16 cellular contexts compared by ENCODE assay signal in genomic region chr17:59858167-59858790, GRCh38. TPM values are rescaled to one million over a fixed set of nuclear protein-coding genes. Genes with fewer than 3 reads are reported as not detected.
DNase-seq lines count a peak whose midpoint lies in the region; ATAC-seq, FAIRE-seq and TF ChIP-seq lines count a peak whose summit lies in the region.
"Had no signal": no experiment of that assay in that cellular context is flagged by ENCODE, and none has a peak within 500 bp of the region (broad histone marks: within the 10 kb centered on the region; RNA-seq: fewer than 3 reads in every experiment).

No MANE protein-coding gene starts in this region.

- H3K9me3 ChIP-seq in HepG2 (ENCODE audit: low read length), result no peaks in the 10 kb centered on the region
- H3K9me3 ChIP-seq in right lobe of liver, result no peaks in the 10 kb centered on the region
- no peaks in the 10 kb centered on the region for H3K9me3 ChIP-seq in esophagus muscularis mucosa

- H3K27me3 Mint-ChIP-seq in type B pancreatic cell, result no peaks in the 10 kb centered on the region
- H3K27me3 Mint-ChIP-seq: activated T-helper 17 cell treated with anti-CD3 and anti-CD28 coated beads, Interleukin-2, amount 50 U/mL, for 72 hours had no signal

- H3K9ac ChIP-seq in HepG2 (ENCODE audit: insufficient read depth, low read depth, low read length), result no peak overlapping the region

- DNase-seq in HepG2 (ENCODE audit: low spot score) (no peak), right lobe of liver (no peak), fibroblast of peridontal ligament (ENCODE audit: extremely low read depth) (peak; percentile 69), type B pancreatic cell (ENCODE audit: extremely low spot score, unreplicated experiment) (no peak), esophagus muscularis mucosa (ENCODE audit: extremely low spot score) (no peak), erythroblast (lab: John Stamatoyannopoulos, UW) (no peak), ecto neural progenitor cell (ENCODE audit: low spot score) (no peak)
- DNase-seq: activated CD8-positive, alpha-beta T cell treated with anti-CD3 and anti-CD28 coated beads, Interleukin-2, amount 10 ng/mL, durations not matched to agents 7 days and 5 days; anterior cingulate cortex; endodermal cell; foreskin melanocyte; NCI-H146; stimulated activated naive CD8-positive, alpha-beta T cell treated with anti-CD3 and anti-CD28 coated beads, Interleukin-15, Interleukin-2, amounts not matched to agents 100 U/mL and 50 U/mL, for 24 hours had no signal

- no peak overlapping the region for H3K4me3 Mint-ChIP-seq in type B pancreatic cell
- H3K4me3 Mint-ChIP-seq: activated CD8-positive, alpha-beta T cell treated with anti-CD3 and anti-CD28 coated beads, Interleukin-2, amount 10 ng/mL, durations not matched to agents 7 days and 5 days; activated T-helper 17 cell treated with anti-CD3 and anti-CD28 coated beads, Interleukin-2, amount 50 U/mL, for 72 hours; endodermal cell had no signal

- peaks cover 66% of the 10 kb centered on the region for H3K4me1 ChIP-seq in HepG2 (ENCODE audit: insufficient read depth, low read length)
- peaks cover 0 to 7% (median 0%) of the 10 kb centered on the region in 4 donors for H3K4me1 ChIP-seq in right lobe of liver
- H3K4me1 ChIP-seq in esophagus muscularis mucosa, result peaks cover under 1 to 19% (median 12%) of the 10 kb centered on the region in 4 donors

- no peak overlapping the region for H3K4me2 ChIP-seq in HepG2 (ENCODE audit: low read depth, low read length)

- CTCF ChIA-PET in HepG2 (lab: Yijun Ruan, JAX; ENCODE audit: low intra/inter-chr PET ratio, low total read pairs), result interaction anchor here (1.6 to 2.5 kb wide), 2 partner anchors 104 to 111 kb away, joined by 30 to 39 read pairs; no protein-coding TSS in a partner anchor

- peaks cover 2% of the 10 kb centered on the region for H3K79me2 ChIP-seq in HepG2 (ENCODE audit: insufficient read depth, low read length)

- no peak overlapping the region for H2AFZ ChIP-seq in HepG2 (ENCODE audit: low read length)

- H3K4me1 Mint-ChIP-seq in type B pancreatic cell (ENCODE audit: unreplicated experiment), result peaks cover 26% of the 10 kb centered on the region

- H3K27ac Mint-ChIP-seq in type B pancreatic cell, result peak overlapping the region; percentile 43
- H3K27ac Mint-ChIP-seq: activated CD8-positive, alpha-beta T cell treated with anti-CD3 and anti-CD28 coated beads, Interleukin-2, amount 10 ng/mL, durations not matched to agents 7 days and 5 days; activated T-helper 17 cell treated with anti-CD3 and anti-CD28 coated beads, Interleukin-2, amount 50 U/mL, for 72 hours; endodermal cell had no signal

- no peak for ATAC-seq in HepG2
- ATAC-seq in right lobe of liver, result no peak
- ATAC-seq in SK-N-SH treated with all-trans-retinoic acid at 6 μM for 48 hours, result peak; percentile 68
- ATAC-seq: activated T-helper 17 cell treated with anti-CD3 and anti-CD28 coated beads, Interleukin-2, amount 50 U/mL, for 72 hours; stimulated activated naive CD8-positive, alpha-beta T cell treated with anti-CD3 and anti-CD28 coated beads, Interleukin-15, Interleukin-2, amounts not matched to agents 100 U/mL and 50 U/mL, for 24 hours had no signal

- 95% methylated on average over 5 of the region's 5 CpGs for WGBS in HepG2 (ENCODE audit: low lambda C conversion rate)
- WGBS in right lobe of liver (ENCODE audit: insufficient coverage, low coverage, low lambda C conversion rate, missing lambda C conversion rate), result 94% methylated on average over 5 of the region's 5 CpGs
- 77% methylated on average over 5 of the region's 5 CpGs for WGBS in esophagus muscularis mucosa

- H3K4me3 ChIP-seq in HepG2 (replicated peaks in 1 of 3; ENCODE audit: insufficient read depth in 1 of 3, low read depth in 2 of 3, low read length in 3 of 3), result no peak overlapping the region
- H3K4me3 ChIP-seq in right lobe of liver, result no peak overlapping the region
- no peak overlapping the region for H3K4me3 ChIP-seq in esophagus muscularis mucosa

- POLR2A ChIA-PET in HepG2 (lab: Yijun Ruan, JAX), result interaction anchor here (0.6 to 1.1 kb wide), 2 partner anchors 107 to 642 kb away, joined by 3 to 4 read pairs; partner anchors contain the start of gene RNFT1

- peaks cover 4 to 9% of the 10 kb centered on the region in 2 experiments for H3K36me3 ChIP-seq in HepG2 (replicated peaks in 1 of 2; ENCODE audit: control insufficient read depth in 1 of 2, insufficient read depth in 2 of 2, low read length in 2 of 2)
- peaks cover 0 to 12% (median 0%) of the 10 kb centered on the region in 4 donors for H3K36me3 ChIP-seq in right lobe of liver
- peaks cover 0 to 29% (median 22%) of the 10 kb centered on the region in 4 donors for H3K36me3 ChIP-seq in esophagus muscularis mucosa

- peaks cover 1% of the 10 kb centered on the region for H3K9me3 Mint-ChIP-seq in type B pancreatic cell
- H3K9me3 Mint-ChIP-seq: activated T-helper 17 cell treated with anti-CD3 and anti-CD28 coated beads, Interleukin-2, amount 50 U/mL, for 72 hours; endodermal cell had no signal

- H3K27ac ChIP-seq in HepG2 (ENCODE audit: extremely low read length, insufficient read depth, low read length), result peak overlapping the region; percentile 11
- H3K27ac ChIP-seq in right lobe of liver, result no peak overlapping the region
- no peak overlapping the region for H3K27ac ChIP-seq in esophagus muscularis mucosa (replicated peaks in 1 of 4)

- H3K27me3 ChIP-seq in HepG2 (ENCODE audit: control insufficient read depth in 1 of 2, insufficient read depth in 2 of 2, low read length in 2 of 2), result no peaks in the 10 kb centered on the region
- H3K27me3 ChIP-seq in right lobe of liver, result no peaks in the 10 kb centered on the region
- no peaks in the 10 kb centered on the region for H3K27me3 ChIP-seq in esophagus muscularis mucosa

- TF ChIP-seq POLR2A in HepG2 (IDR thresholded peaks at IDR 0.05; ENCODE audit: insufficient read depth in 1 of 2, low read depth in 2 of 2, low read length in 2 of 2) (no peak), right lobe of liver (IDR thresholded peaks at IDR 0.05) (no peak), esophagus muscularis mucosa (IDR thresholded peaks at IDR 0.05; ENCODE audit: low read depth) (no peak), erythroblast (IDR thresholded peaks at IDR 0.05; ENCODE audit: low read length) (no peak)

- BruUV-seq in HepG2 (replicated peaks; lab: Mats Ljungman, UMichigan), result no TSS peak

- H4K20me1 ChIP-seq in HepG2 (ENCODE audit: insufficient read depth, low read length), result no peaks in the 10 kb centered on the region

- intact Hi-C loops in HepG2 (cut with micrococcal nuclease; ENCODE audit: unreplicated experiment) (no loop called here), right lobe of liver (cut with DNase I) (no loop called here), esophagus muscularis mucosa (cut with DNase I) (no loop called here)

- in situ Hi-C loops in HepG2 (cut with HindIII; ENCODE audit: extremely low pct_ligation_motif_present, low pct_unique_long_range_greater_than_20kb), result no loop called here

- no peak for TF ChIP-seq RAD21 in HepG2 (CRISPR knock-in tag; IDR thresholded peaks at IDR 0.05)

- TF ChIP-seq CTCF in HepG2 (CRISPR knock-in tag; IDR thresholded peaks at IDR 0.05) (no peak), right lobe of liver (IDR thresholded peaks at IDR 0.05) (no peak), type B pancreatic cell (conservative IDR thresholded peaks at IDR 0.05) (no peak), esophagus muscularis mucosa (IDR thresholded peaks at IDR 0.05) (no peak)

- FAIRE-seq in HepG2 (lab: Jason Lieb, UNC), result no peak
- FAIRE-seq: RCC 7860 had no signal

- TF ChIP-seq EP300 in HepG2 (IDR thresholded peaks at IDR 0.05; ENCODE audit: low read depth in 2 of 2, low read length in 2 of 2) (no peak), HepG2 (CRISPR knock-in tag; IDR thresholded peaks at IDR 0.05; ENCODE audit: borderline replicate concordance) (no peak), esophagus muscularis mucosa (IDR thresholded peaks at IDR 0.05) (no peak)

- H3K36me3 Mint-ChIP-seq in type B pancreatic cell, result peaks cover 3% of the 10 kb centered on the region

RNA-seq across cellular contexts. Expression of gene TUBD1, which starts 34.5 kb away (rescaled TPM):
- total RNA-seq in HepG2 (2016; rRNA removed; fragmentation: Illumina TruSeq; extraction: Trizol) (25.9 and 38.7 TPM in 2 replicates), right lobe of liver (1 to 10 TPM; 2.9 to 5.5 (median 4.4) TPM), type B pancreatic cell (ENCODE audit: low replicate concordance) (8.0 and 16.7 TPM in 2 replicates), esophagus muscularis mucosa (10 to 100 TPM in 1 of 4 donors, 1 to 10 TPM in 3; 5.6 to 10.4 (median 7.0) TPM)
- 20.1 and 20.5 TPM in 2 replicates for total RNA-seq in HepG2 (2016; cell fraction: cytosol; rRNA removed; fragmentation: Illumina TruSeq; extraction: Trizol; ENCODE audit: low read depth)
- 28.3 and 37.1 TPM in 2 replicates for total RNA-seq in HepG2 (2016; cell fraction: insoluble cytoplasmic fraction; rRNA removed; fragmentation: Illumina TruSeq; extraction: Trizol)
- total RNA-seq in HepG2 (2016; cell fraction: membrane; rRNA removed; fragmentation: Illumina TruSeq; extraction: Trizol), result 26.6 and 28.2 TPM in 2 replicates
- total RNA-seq in HepG2 (2016; cell fraction: nucleus; rRNA removed; fragmentation: Illumina TruSeq; extraction: Trizol), result 12.1 and 17.0 TPM in 2 replicates
- polyA plus RNA-seq in HepG2 (2011; rRNA removed), result 14.0 and 18.2 TPM in 2 replicates
- polyA plus RNA-seq in HepG2 (2011; cell fraction: cytosol; rRNA removed), result 9.3 and 14.8 TPM in 2 replicates
- 4.8 and 5.8 TPM in 2 replicates for polyA plus RNA-seq in HepG2 (2011; cell fraction: nucleus; rRNA removed)
- polyA plus RNA-seq in HepG2 (2012), result 21.1 and 22.1 TPM in 2 replicates
- polyA plus RNA-seq in HepG2 (2016; cell fraction: cytosol; fragmentation: Illumina TruSeq; extraction: Trizol; ENCODE audit: low read depth), result 6.2 and 9.4 TPM in 2 replicates
- 31.1 and 38.5 TPM in 2 replicates for polyA plus RNA-seq in HepG2 (2016; cell fraction: insoluble cytoplasmic fraction; fragmentation: Illumina TruSeq; extraction: Trizol; ENCODE audit: low read depth)
- 13.5 and 16.0 TPM in 2 replicates for polyA plus RNA-seq in HepG2 (2016; cell fraction: membrane; fragmentation: Illumina TruSeq; extraction: Trizol; ENCODE audit: low read depth)
- 17.6 and 25.2 TPM in 2 replicates for polyA plus RNA-seq in HepG2 (2016; cell fraction: nucleus; fragmentation: Illumina TruSeq; extraction: Trizol; ENCODE audit: insufficient read depth, low read depth)
- 20.7 and 40.9 TPM in 2 replicates for polyA minus RNA-seq in HepG2 (2011; rRNA and poly(A)+ RNA removed; ENCODE audit: low replicate concordance)
- polyA minus RNA-seq in HepG2 (2011; cell fraction: cytosol; rRNA and poly(A)+ RNA removed), result 8.2 and 12.0 TPM in 2 replicates
- 26.5 and 31.5 TPM in 2 replicates for polyA minus RNA-seq in HepG2 (2011; cell fraction: nucleus; rRNA and poly(A)+ RNA removed)

RNA-seq across cellular contexts. Expression of gene RPS6KB1, which starts 34.6 kb away (rescaled TPM):
- total RNA-seq in HepG2 (2016; rRNA removed; fragmentation: Illumina TruSeq; extraction: Trizol) (42.2 and 44.3 TPM in 2 replicates), right lobe of liver (10 to 100 TPM; 11.3 to 20.3 (median 14.8) TPM), type B pancreatic cell (ENCODE audit: low replicate concordance) (38.2 and 38.8 TPM in 2 replicates), esophagus muscularis mucosa (10 to 100 TPM; 26.6 to 45.2 (median 33.4) TPM)
- total RNA-seq in HepG2 (2016; cell fraction: cytosol; rRNA removed; fragmentation: Illumina TruSeq; extraction: Trizol; ENCODE audit: low read depth), result 12.7 and 14.4 TPM in 2 replicates
- total RNA-seq in HepG2 (2016; cell fraction: insoluble cytoplasmic fraction; rRNA removed; fragmentation: Illumina TruSeq; extraction: Trizol), result 42.8 and 47.7 TPM in 2 replicates
- 13.4 and 15.4 TPM in 2 replicates for total RNA-seq in HepG2 (2016; cell fraction: membrane; rRNA removed; fragmentation: Illumina TruSeq; extraction: Trizol)
- 37.6 and 39.2 TPM in 2 replicates for total RNA-seq in HepG2 (2016; cell fraction: nucleus; rRNA removed; fragmentation: Illumina TruSeq; extraction: Trizol)
- 16.5 and 19.9 TPM in 2 replicates for polyA plus RNA-seq in HepG2 (2011; rRNA removed)
- polyA plus RNA-seq in HepG2 (2011; cell fraction: cytosol; rRNA removed), result 6.6 and 10.9 TPM in 2 replicates
- 15.6 and 21.2 TPM in 2 replicates for polyA plus RNA-seq in HepG2 (2011; cell fraction: nucleus; rRNA removed)
- 30.9 and 32.5 TPM in 2 replicates for polyA plus RNA-seq in HepG2 (2012)
- 2.8 and 3.4 TPM in 2 replicates for polyA plus RNA-seq in HepG2 (2016; cell fraction: cytosol; fragmentation: Illumina TruSeq; extraction: Trizol; ENCODE audit: low read depth)
- polyA plus RNA-seq in HepG2 (2016; cell fraction: insoluble cytoplasmic fraction; fragmentation: Illumina TruSeq; extraction: Trizol; ENCODE audit: low read depth), result 43.5 and 47.4 TPM in 2 replicates
- polyA plus RNA-seq in HepG2 (2016; cell fraction: membrane; fragmentation: Illumina TruSeq; extraction: Trizol; ENCODE audit: low read depth), result 7.6 and 9.0 TPM in 2 replicates
- polyA plus RNA-seq in HepG2 (2016; cell fraction: nucleus; fragmentation: Illumina TruSeq; extraction: Trizol; ENCODE audit: insufficient read depth, low read depth), result 56.0 and 56.9 TPM in 2 replicates
- 6.7 and 16.4 TPM in 2 replicates for polyA minus RNA-seq in HepG2 (2011; rRNA and poly(A)+ RNA removed; ENCODE audit: low replicate concordance)
- polyA minus RNA-seq in HepG2 (2011; cell fraction: cytosol; rRNA and poly(A)+ RNA removed), result 17.8 and 17.9 TPM in 2 replicates
- polyA minus RNA-seq in HepG2 (2011; cell fraction: nucleus; rRNA and poly(A)+ RNA removed), result 61.5 and 91.5 TPM in 2 replicates
